ENCODE assay signal across 8 cellular contexts in the genomic region with DNA sequence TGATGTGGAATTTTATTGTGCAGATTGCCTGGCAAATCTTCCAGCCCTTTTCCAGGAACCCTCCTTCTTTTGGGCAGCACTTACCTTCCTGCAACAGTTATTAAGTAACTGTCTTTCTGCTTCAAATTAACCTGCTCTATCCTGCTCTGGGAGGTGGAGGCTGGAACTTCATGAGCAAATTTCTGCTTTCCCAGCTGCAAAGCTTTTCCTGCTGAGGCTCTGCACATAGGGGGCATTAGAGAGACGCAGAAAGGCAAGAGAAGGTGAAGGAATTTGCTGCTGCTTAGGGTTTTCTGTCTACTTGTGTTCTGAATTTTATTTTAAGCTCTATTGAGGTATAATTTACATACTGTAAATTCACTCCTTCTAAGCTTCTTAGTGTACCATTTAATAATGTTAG.
A peak's percentile ranks its signal among the peaks of the same experiment; 100 is the strongest.
DNase-seq lines count a peak whose midpoint lies in the region; ATAC-seq, FAIRE-seq and TF ChIP-seq lines count a peak whose summit lies in the region.

No MANE protein-coding gene starts in this region.

- peak overlapping the region; percentile 56 for H3K27ac Mint-ChIP-seq in Calu3 (ENCODE audit: unreplicated experiment)
- no peak overlapping the region for H3K27ac Mint-ChIP-seq in stimulated activated effector memory CD8-positive, alpha-beta T cell treated with anti-CD3 and anti-CD28 coated beads, Interleukin-12 subunit alpha, Interleukin-12 subunit beta, amount 100 ng/mL, for 72 hours

- no TSS peak for BruUV-seq in Calu3 (replicated peaks; lab: Mats Ljungman, UMichigan)

- in situ Hi-C loops in gastrocnemius medialis (cut with MboI; ENCODE audit: low sequenced_read_pairs in 4 of 4): no loop called here

- intact Hi-C loops in Calu3 (cut with micrococcal nuclease; ENCODE audit: unreplicated experiment): no loop called here
- intact Hi-C loops in gastrocnemius medialis (cut with DNase I; ENCODE audit: low total_unique reads): no loop called here

- no peaks in the 10 kb centered on the region for H3K27me3 ChIP-seq in gastrocnemius medialis

- CTCF ChIA-PET in Calu3 (lab: Charles Lee): no interaction called here

- H3K9me3 ChIP-seq in gastrocnemius medialis: no peaks in the 10 kb centered on the region

- DNase-seq in Calu3: no peak
- DNase-seq in HT-29 (ENCODE audit: low spot score): peak; percentile 68
- peak; percentile 44 for DNase-seq in iPS DF 4.7 (ENCODE audit: extremely low read depth, low spot score)
- DNase-seq in urothelium cell line (ENCODE audit: low spot score): peak; percentile 65
- DNase-seq in stimulated activated effector memory CD8-positive, alpha-beta T cell treated with anti-CD3 and anti-CD28 coated beads, Interleukin-12 subunit alpha, Interleukin-12 subunit beta, amount 100 ng/mL, for 72 hours (ENCODE audit: low spot score in 2 of 2): no peak
- no peak for DNase-seq in gastrocnemius medialis

- H3K36me3 ChIP-seq in gastrocnemius medialis: no peaks in the 10 kb centered on the region

- H3K27ac ChIP-seq in VCaP (peak overlapping the region; percentile 92), gastrocnemius medialis (no peak overlapping the region)

- FAIRE-seq in urothelium cell line (lab: Jason Lieb, UNC): no peak

- H3K4me1 ChIP-seq in gastrocnemius medialis: no peaks in the 10 kb centered on the region

- no peak overlapping the region for H3K4me3 Mint-ChIP-seq in Calu3 (ENCODE audit: low read depth, unreplicated experiment)
- no peak overlapping the region for H3K4me3 Mint-ChIP-seq in stimulated activated effector memory CD8-positive, alpha-beta T cell treated with anti-CD3 and anti-CD28 coated beads, Interleukin-12 subunit alpha, Interleukin-12 subunit beta, amount 100 ng/mL, for 72 hours

- peaks cover 5% of the 10 kb centered on the region for H3K36me3 Mint-ChIP-seq in Calu3 (ENCODE audit: insufficient read depth, unreplicated experiment)
- no peaks in the 10 kb centered on the region for H3K36me3 Mint-ChIP-seq in stimulated activated effector memory CD8-positive, alpha-beta T cell treated with anti-CD3 and anti-CD28 coated beads, Interleukin-12 subunit alpha, Interleukin-12 subunit beta, amount 100 ng/mL, for 72 hours

- H3K4me3 ChIP-seq in gastrocnemius medialis: no peak overlapping the region

- peaks cover 3% of the 10 kb centered on the region for H3K9me3 Mint-ChIP-seq in Calu3 (ENCODE audit: low read depth, unreplicated experiment)
- no peaks in the 10 kb centered on the region for H3K9me3 Mint-ChIP-seq in stimulated activated effector memory CD8-positive, alpha-beta T cell treated with anti-CD3 and anti-CD28 coated beads, Interleukin-12 subunit alpha, Interleukin-12 subunit beta, amount 100 ng/mL, for 72 hours

- peaks cover 38% of the 10 kb centered on the region for H3K4me1 Mint-ChIP-seq in Calu3 (ENCODE audit: low read depth, unreplicated experiment)
- H3K4me1 Mint-ChIP-seq in stimulated activated effector memory CD8-positive, alpha-beta T cell treated with anti-CD3 and anti-CD28 coated beads, Interleukin-12 subunit alpha, Interleukin-12 subunit beta, amount 100 ng/mL, for 72 hours: peaks cover 27% of the 10 kb centered on the region

- peaks cover 18% of the 10 kb centered on the region for H3K27me3 Mint-ChIP-seq in Calu3 (ENCODE audit: unreplicated experiment)

- no peak for ATAC-seq in stimulated activated effector memory CD8-positive, alpha-beta T cell treated with anti-CD3 and anti-CD28 coated beads, Interleukin-12 subunit alpha, Interleukin-12 subunit beta, amount 100 ng/mL, for 72 hours
- ATAC-seq in GM18909 (IDR thresholded peaks at IDR 0.05; ENCODE audit: poor library complexity, unreplicated experiment): no peak
- no peak for ATAC-seq in gastrocnemius medialis

- TF ChIP-seq POLR2A in gastrocnemius medialis (IDR thresholded peaks at IDR 0.05): no peak

- TF ChIP-seq CTCF in Calu3 (IDR thresholded peaks at IDR 0.05; ENCODE audit: unreplicated experiment) (no peak), VCaP (conservative IDR thresholded peaks at IDR 0.05) (peak; percentile 87), gastrocnemius medialis (IDR thresholded peaks at IDR 0.05 in 4 of 5, conservative IDR thresholded peaks at IDR 0.05 in 1 of 5) (no peak)

Comparison
In these comparisons a context has a peak if more than half of its experiments do, and no peak if none do; other contexts are left out.
1. DNase-seq: peak in HT-29 (single experiment), iPS DF 4.7 (single experiment) and urothelium cell line (single experiment); none in Calu3 (single experiment), stimulated activated effector memory CD8-positive, alpha-beta T cell treated with anti-CD3 and anti-CD28 coated beads, Interleukin-12 subunit alpha, Interleukin-12 subunit beta, amount 100 ng/mL, for 72 hours (0 of 2) and gastrocnemius medialis (0 of 2).